Comparison of ENCODE assay signal across 17 cellular contexts in the genomic region with DNA sequence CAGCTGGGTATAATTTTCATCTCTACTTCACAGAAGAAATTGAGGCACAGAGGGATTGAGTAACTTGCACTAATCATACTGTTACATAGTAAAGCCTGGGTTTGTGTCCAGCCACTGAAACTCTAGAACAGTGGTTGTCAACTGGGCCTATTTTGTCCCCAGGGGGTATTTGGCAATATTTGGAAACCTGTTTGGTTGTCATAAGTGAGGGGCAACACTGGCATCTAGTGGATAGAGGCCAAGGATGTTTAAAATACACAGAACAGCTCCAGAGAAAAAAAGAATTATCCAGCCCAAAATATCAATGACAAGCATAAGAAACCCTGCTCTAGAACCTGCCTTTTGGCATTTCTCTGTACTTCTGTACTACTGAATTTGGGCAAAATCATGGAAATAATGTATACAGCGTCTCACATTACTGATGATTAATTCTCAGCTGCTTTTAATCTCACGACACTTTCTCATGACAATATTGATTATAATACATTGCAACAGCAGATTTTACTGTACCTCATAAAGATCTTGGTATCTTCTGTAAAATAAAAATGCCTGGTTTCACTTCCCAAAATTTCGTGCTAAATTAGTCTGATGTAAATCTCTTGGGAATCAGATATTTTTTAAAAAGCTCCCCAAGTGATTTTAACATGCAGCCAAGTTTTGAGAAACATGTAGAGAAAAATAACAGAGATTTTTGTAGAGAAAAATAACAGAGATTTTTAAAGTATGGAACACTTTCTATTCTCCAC.
DNase-seq lines count a peak whose midpoint lies in the region; ATAC-seq lines count a peak whose summit lies in the region.
"Had no signal": no experiment of that assay in that cellular context is flagged by ENCODE, and none has a peak within 500 bp of the region (broad histone marks: within the 10 kb centered on the region; RNA-seq: fewer than 3 reads in every experiment).

No MANE protein-coding gene starts in this region.

- no peak overlapping the region for H4K8ac ChIP-seq in mesendoderm (ENCODE audit: low read depth, low read length)

- no peak overlapping the region for H3K4ac ChIP-seq in mesendoderm (ENCODE audit: low read depth, low read length)

- H3K36me3 ChIP-seq in mesendoderm (ENCODE audit: control insufficient read depth, insufficient read depth, low read length): no peaks in the 10 kb centered on the region
- H3K36me3 ChIP-seq in naive thymus-derived CD4-positive, alpha-beta T cell (ENCODE audit: control insufficient read depth in 2 of 3, insufficient read depth in 3 of 3, low read length in 3 of 3): no peaks in the 10 kb centered on the region
- H3K36me3 ChIP-seq: cardiac muscle cell, tibial nerve had no signal

- peaks cover 0 to 6% (median 4%) of the 10 kb centered on the region in 5 donors for H3K27me3 Mint-ChIP-seq in naive thymus-derived CD4-positive, alpha-beta T cell

- H3K36me3 Mint-ChIP-seq in naive thymus-derived CD4-positive, alpha-beta T cell: no peaks in the 10 kb centered on the region

- no peak overlapping the region for H2BK120ac ChIP-seq in mesendoderm (ENCODE audit: low read depth, low read length)

- no peak overlapping the region for H3K27ac ChIP-seq in mesendoderm (ENCODE audit: low read depth, low read length)
- no peak overlapping the region for H3K27ac ChIP-seq in naive thymus-derived CD4-positive, alpha-beta T cell (ENCODE audit: low read depth, low read length)
- H3K27ac ChIP-seq: A549, cardiac muscle cell, tibial nerve had no signal

- no peak overlapping the region for H3K27ac Mint-ChIP-seq in naive thymus-derived CD4-positive, alpha-beta T cell
- H3K27ac Mint-ChIP-seq: activated CD4-positive, alpha-beta memory T cell treated with anti-CD3 and anti-CD28 coated beads, Interleukin-2, amount 10 ng/mL, durations not matched to agents 7 days and 5 days; T-helper 1 cell treated with Interleukin-12 subunit alpha and Interleukin-12 subunit beta and Interleukin-4 antibody, amounts not matched to agents 30 μg/mL and 1 μg/mL, for 36 hours had no signal

- no peaks in the 10 kb centered on the region for H3K79me2 ChIP-seq in mesendoderm (ENCODE audit: control insufficient read depth, insufficient read depth, low read length)

- no peak overlapping the region for H3K23ac ChIP-seq in mesendoderm (ENCODE audit: low read length)

- no peaks in the 10 kb centered on the region for H3K9me3 Mint-ChIP-seq in naive thymus-derived CD4-positive, alpha-beta T cell
- H3K9me3 Mint-ChIP-seq: activated CD4-positive, alpha-beta memory T cell treated with anti-CD3 and anti-CD28 coated beads, Interleukin-2, amount 10 ng/mL, durations not matched to agents 7 days and 5 days; T-helper 1 cell treated with Interleukin-12 subunit alpha and Interleukin-12 subunit beta and Interleukin-4 antibody, amounts not matched to agents 30 μg/mL and 1 μg/mL, for 36 hours had no signal

- no peak overlapping the region for H3K4me3 ChIP-seq in mesendoderm (ENCODE audit: low read length)
- no peak overlapping the region for H3K4me3 ChIP-seq in naive thymus-derived CD4-positive, alpha-beta T cell (ENCODE audit: low read length)
- H3K4me3 ChIP-seq: A549, cardiac muscle cell, tibial nerve had no signal

- no peak overlapping the region for H2BK15ac ChIP-seq in mesendoderm (replicated peaks; ENCODE audit: low read depth)

- no peak overlapping the region for H2BK5ac ChIP-seq in mesendoderm (ENCODE audit: low read length)

- H3K4me1 ChIP-seq in mesendoderm (ENCODE audit: control insufficient read depth, low read depth, low read length): no peaks in the 10 kb centered on the region
- no peaks in the 10 kb centered on the region for H3K4me1 ChIP-seq in naive thymus-derived CD4-positive, alpha-beta T cell (ENCODE audit: control insufficient read depth in 2 of 2, insufficient read depth in 2 of 2, low read length in 2 of 2)
- H3K4me1 ChIP-seq: A549, tibial nerve had no signal

- no peak overlapping the region for H4K5ac ChIP-seq in mesendoderm (ENCODE audit: low read length)

- no peaks in the 10 kb centered on the region for H3K9me3 ChIP-seq in naive thymus-derived CD4-positive, alpha-beta T cell (ENCODE audit: control insufficient read depth in 2 of 3, low read length in 3 of 3)
- H3K9me3 ChIP-seq: A549, tibial nerve had no signal

- WGBS in mesendoderm (ENCODE audit: extremely low coverage, insufficient coverage, low lambda C conversion rate): no CpG with 5 or more reads among the region's 3 CpGs

- POLR2A ChIA-PET in naive thymus-derived CD4-positive, alpha-beta T cell (lab: Charles Lee): no interaction called here

- CTCF ChIA-PET in naive thymus-derived CD4-positive, alpha-beta T cell (lab: Charles Lee): no interaction called here

- no peaks in the 10 kb centered on the region for H3K27me3 ChIP-seq in mesendoderm (ENCODE audit: insufficient read depth, low read length, poor library complexity)
- no peaks in the 10 kb centered on the region for H3K27me3 ChIP-seq in naive thymus-derived CD4-positive, alpha-beta T cell (ENCODE audit: control insufficient read depth in 2 of 2, insufficient read depth in 2 of 2, low read length in 2 of 2)
- H3K27me3 ChIP-seq: cardiac muscle cell, tibial nerve had no signal

- DNase-seq in NCI-H1105 treated with DMSO at 0.1 percent for 48 hours (lab: John Stamatoyannopoulos, UW) (peak; percentile 9), NCI-H1105 (lab: John Stamatoyannopoulos, UW) (no peak), NOMO-1 treated with dmso at 0.1 percent for 144 hours (lab: John Stamatoyannopoulos, UW; ENCODE audit: unreplicated experiment) (peak; percentile 1), mesendoderm (peak; percentile 33), NCI-H146 treated with DMSO at 0.1 percent for 48 hours (lab: John Stamatoyannopoulos, UW; ENCODE audit: unreplicated experiment) (no peak)
- DNase-seq in naive thymus-derived CD4-positive, alpha-beta T cell: no peak
- DNase-seq: activated CD4-positive, alpha-beta memory T cell treated with anti-CD3 and anti-CD28 coated beads, Interleukin-2, amount 10 ng/mL, durations not matched to agents 7 days and 5 days; activated naive CD4-positive, alpha-beta T cell; DMS153; NCI-H1092 treated with DMSO at 0.1 percent for 48 hours; occipital lobe had no signal

- H3K56ac ChIP-seq in mesendoderm (ENCODE audit: low read length): no peak overlapping the region

- H3K9ac ChIP-seq in mesendoderm (ENCODE audit: low read length): no peak overlapping the region

- H3K4me2 ChIP-seq in mesendoderm (ENCODE audit: low read length): no peak overlapping the region
- H3K4me2 ChIP-seq: A549 had no signal

- H3K79me1 ChIP-seq in mesendoderm (ENCODE audit: low read length): no peaks in the 10 kb centered on the region

- no peak overlapping the region for H3K4me3 Mint-ChIP-seq in naive thymus-derived CD4-positive, alpha-beta T cell
- H3K4me3 Mint-ChIP-seq: activated CD4-positive, alpha-beta memory T cell treated with anti-CD3 and anti-CD28 coated beads, Interleukin-2, amount 10 ng/mL, durations not matched to agents 7 days and 5 days; T-helper 1 cell treated with Interleukin-12 subunit alpha and Interleukin-12 subunit beta and Interleukin-4 antibody, amounts not matched to agents 30 μg/mL and 1 μg/mL, for 36 hours had no signal

- H3K18ac ChIP-seq in mesendoderm (ENCODE audit: low read length): no peak overlapping the region

- H2AK5ac ChIP-seq in mesendoderm (ENCODE audit: low read length): no peak overlapping the region

- H3K4me1 Mint-ChIP-seq in naive thymus-derived CD4-positive, alpha-beta T cell: peaks cover 0 to 3% (median 0%) of the 10 kb centered on the region in 7 donors
- H3K4me1 Mint-ChIP-seq: activated CD4-positive, alpha-beta memory T cell treated with anti-CD3 and anti-CD28 coated beads, Interleukin-2, amount 10 ng/mL, durations not matched to agents 7 days and 5 days had no signal

- intact Hi-C loops in naive thymus-derived CD4-positive, alpha-beta T cell (cut with micrococcal nuclease): no loop called here

- ATAC-seq in HG03342 (IDR thresholded peaks at IDR 0.05; ENCODE audit: unreplicated experiment): peak; percentile 47
- no peak for ATAC-seq in GM21786 (IDR thresholded peaks at IDR 0.05; ENCODE audit: unreplicated experiment)
- ATAC-seq in naive thymus-derived CD4-positive, alpha-beta T cell: no peak
- ATAC-seq: A549 had no signal

Comparison
In these comparisons a context has a peak if more than half of its experiments do, and no peak if none do; other contexts are left out.
1. DNase-seq: peak in NCI-H1105 treated with DMSO at 0.1 percent for 48 hours (single experiment), NOMO-1 treated with dmso at 0.1 percent for 144 hours (single experiment) and mesendoderm (single experiment); none in NCI-H1105 (single experiment), NCI-H146 treated with DMSO at 0.1 percent for 48 hours (single experiment) and naive thymus-derived CD4-positive, alpha-beta T cell (0 of 9).